9 cellular contexts compared by ENCODE assay signal in the genomic region with DNA sequence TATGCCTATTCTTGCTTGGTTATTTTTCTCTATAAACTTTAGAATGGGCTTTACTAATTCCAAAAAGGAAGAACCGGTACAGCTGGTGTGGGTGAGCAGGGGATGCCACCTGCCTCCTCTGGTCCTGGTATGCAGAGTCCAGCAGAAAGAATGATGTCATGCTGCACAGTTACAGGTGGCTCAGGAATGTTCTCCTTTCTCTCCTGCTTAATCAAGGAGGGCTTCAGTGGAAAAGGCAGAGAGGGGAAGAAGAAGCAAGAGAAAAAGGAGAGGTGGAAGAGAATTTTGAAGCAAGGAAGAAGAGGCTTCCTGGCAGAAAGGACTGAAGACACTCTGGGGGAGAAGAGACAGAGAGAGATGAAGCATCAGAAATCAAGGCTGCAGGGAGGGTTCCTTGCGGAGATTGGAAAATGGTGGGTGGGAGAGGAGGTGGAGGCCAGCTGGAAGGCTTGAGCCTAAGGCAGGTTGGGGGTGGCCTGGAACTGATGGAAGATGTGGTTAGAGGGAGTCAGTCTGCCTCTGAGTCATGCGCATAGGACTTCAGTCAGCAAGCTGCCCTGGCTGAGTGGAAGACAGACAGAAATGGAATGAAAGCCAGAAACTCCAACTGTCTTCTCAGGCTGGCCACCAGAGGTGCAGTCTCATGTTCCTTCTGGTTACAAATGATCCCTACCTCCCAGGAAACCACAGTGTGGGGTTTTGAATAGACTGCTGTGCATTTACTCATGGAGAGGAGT.
DNase-seq lines count a peak whose midpoint lies in the region; TF ChIP-seq lines count a peak whose summit lies in the region.
"Had no signal": no experiment of that assay in that cellular context is flagged by ENCODE, and none has a peak within 500 bp of the region (broad histone marks: within the 10 kb centered on the region; RNA-seq: fewer than 3 reads in every experiment).

No MANE protein-coding gene starts in this region.

- H3K36me3 ChIP-seq in trophoblast cell (ENCODE audit: control insufficient read depth in 1 of 2, insufficient read depth in 2 of 2, low read length in 2 of 2) (no peaks in the 10 kb centered on the region), esophagus muscularis mucosa (no peaks in the 10 kb centered on the region)
- H3K36me3 ChIP-seq: neutrophil had no signal

- no peak overlapping the region for H2BK5ac ChIP-seq in trophoblast cell (ENCODE audit: low read depth, low read length, poor library complexity)

- H4K91ac ChIP-seq in trophoblast cell (ENCODE audit: low read depth, low read length) = no peak overlapping the region

- no peak overlapping the region for H3K4me3 ChIP-seq in dorsolateral prefrontal cortex
- H3K4me3 ChIP-seq in trophoblast cell (ENCODE audit: low read depth, low read length) = no peak overlapping the region
- H3K4me3 ChIP-seq in esophagus muscularis mucosa = no peak overlapping the region

- no peak overlapping the region for H3K4me2 ChIP-seq in trophoblast cell (ENCODE audit: low read length)

- H4K8ac ChIP-seq in trophoblast cell (ENCODE audit: low read depth, low read length) = no peak overlapping the region

- H3K27me3 ChIP-seq in dorsolateral prefrontal cortex (no peaks in the 10 kb centered on the region), trophoblast cell (ENCODE audit: insufficient read depth, low read length) (no peaks in the 10 kb centered on the region), esophagus muscularis mucosa (peaks cover 0 to 67% (median 4%) of the 10 kb centered on the region in 4 donors)

- no peaks in the 10 kb centered on the region for H3K79me2 ChIP-seq in trophoblast cell (ENCODE audit: control insufficient read depth, insufficient read depth, low read length, poor library complexity)

- TF ChIP-seq POLR2A in esophagus muscularis mucosa (IDR thresholded peaks at IDR 0.05; ENCODE audit: low read depth) = no peak

- DNase-seq in NCI-H2107 (lab: John Stamatoyannopoulos, UW) = peak; percentile 48
- peak in 9 of 10 donors; percentile 34 to 80 (median 63) for DNase-seq in dorsolateral prefrontal cortex
- DNase-seq in trophoblast cell = peak; percentile 14 to 53
- no peak for DNase-seq in esophagus muscularis mucosa (ENCODE audit: extremely low spot score)
- DNase-seq in NCI-H1930 (lab: John Stamatoyannopoulos, UW) = no peak
- no peak for DNase-seq in SKM-1 (lab: John Stamatoyannopoulos, UW; ENCODE audit: unreplicated experiment)
- DNase-seq: activated B cell treated with CpG ODN at 0.5 μM for 24 hours had no signal

- H3K9me3 ChIP-seq in trophoblast cell (ENCODE audit: insufficient read depth, low read depth, low read length) (no peaks in the 10 kb centered on the region), esophagus muscularis mucosa (peaks cover 0 to 9% (median 4%) of the 10 kb centered on the region in 4 donors)
- H3K9me3 ChIP-seq: neutrophil had no signal

- H3K4ac ChIP-seq in trophoblast cell (ENCODE audit: low read depth, low read length) = no peak overlapping the region

- no peaks in the 10 kb centered on the region for H3K79me1 ChIP-seq in trophoblast cell (ENCODE audit: low read length)

- no peak overlapping the region for H3K18ac ChIP-seq in trophoblast cell (ENCODE audit: low read length)

- no CpG with 5 or more reads among the region's 3 CpGs for WGBS in trophoblast cell (ENCODE audit: extremely low coverage, insufficient coverage, insufficient read length)
- WGBS in esophagus muscularis mucosa = 60% methylated on average over 3 of the region's 3 CpGs

- no peak overlapping the region for H3K9ac ChIP-seq in trophoblast cell (ENCODE audit: low read length)

- H4K12ac ChIP-seq in trophoblast cell (ENCODE audit: low read depth, low read length) = no peak overlapping the region

- TF ChIP-seq CTCF in GM12873 (IDR thresholded peaks at IDR 0.05; ENCODE audit: insufficient read depth, low read depth, low read length, missing control alignments) (peak; percentile 39), dorsolateral prefrontal cortex (IDR thresholded peaks at IDR 0.05 in 54 of 56, conservative IDR thresholded peaks at IDR 0.05 in 2 of 56; ENCODE audit: low read depth in 1 of 56, partially characterized antibody in 56 of 56) (peak in 22 of 56 donors; percentile 10 to 50 (median 27)), esophagus muscularis mucosa (IDR thresholded peaks at IDR 0.05) (no peak)

- H3K27ac ChIP-seq in dorsolateral prefrontal cortex (peak overlapping the region in 44 of 59 donors; percentile 5 to 87 (median 63)), trophoblast cell (ENCODE audit: low read depth, low read length) (no peak overlapping the region), esophagus muscularis mucosa (replicated peaks in 1 of 4) (no peak overlapping the region)
- H3K27ac ChIP-seq: neutrophil had no signal

- H2AK5ac ChIP-seq in trophoblast cell (ENCODE audit: low read length) = no peak overlapping the region

- no peak overlapping the region for H2BK12ac ChIP-seq in trophoblast cell (ENCODE audit: low read length)

- no peak overlapping the region for H3K14ac ChIP-seq in trophoblast cell (ENCODE audit: low read length)

- TF ChIP-seq EP300 in esophagus muscularis mucosa (IDR thresholded peaks at IDR 0.05) = no peak

- H3K23ac ChIP-seq in trophoblast cell (ENCODE audit: low read length) = no peak overlapping the region

- no peak overlapping the region for H2AFZ ChIP-seq in trophoblast cell (ENCODE audit: insufficient read depth, low read length, poor library complexity)

- intact Hi-C loops in dorsolateral prefrontal cortex (cut with DNase I) (loop anchor here in 1 of 2 donors (5.0 kb wide), 1 partner anchor 113 kb away; no protein-coding TSS in a partner anchor), esophagus muscularis mucosa (cut with DNase I) (no loop called here)

- no peak overlapping the region for H2BK120ac ChIP-seq in trophoblast cell (ENCODE audit: insufficient read depth, low read length, poor library complexity)

- H3K4me1 ChIP-seq in trophoblast cell (ENCODE audit: control insufficient read depth in 1 of 2, insufficient read depth in 2 of 2, low read length in 2 of 2) (no peaks in the 10 kb centered on the region), esophagus muscularis mucosa (no peaks in the 10 kb centered on the region)

Comparison
In these comparisons a context has a peak if more than half of its experiments do, and no peak if none do; other contexts are left out.
1. DNase-seq: peak in NCI-H2107 (single experiment), dorsolateral prefrontal cortex (9 of 10) and trophoblast cell (2 of 2); none in esophagus muscularis mucosa (single experiment), NCI-H1930 (0 of 2) and SKM-1 (single experiment).
2. H3K27ac ChIP-seq: peak in dorsolateral prefrontal cortex (44 of 59); none in trophoblast cell (single experiment) and esophagus muscularis mucosa (0 of 4).